Comparison of ENCODE assay signal across 8 cellular contexts in genomic region chr22:41621911-41622179, GRCh38. TPM values are rescaled to one million over a fixed set of nuclear protein-coding genes. Genes with fewer than 3 reads are reported as not detected.
DNase-seq lines count a peak whose midpoint lies in the region; ATAC-seq, FAIRE-seq and TF ChIP-seq lines count a peak whose summit lies in the region.

No MANE protein-coding gene starts in this region.

- BruUV-seq in HepG2 (replicated peaks; lab: Mats Ljungman, UMichigan), result no TSS peak

- H3K36me3 ChIP-seq in ascending aorta (peaks cover 30 to 37% of the 10 kb centered on the region in 2 donors), HepG2 (replicated peaks in 1 of 2; ENCODE audit: control insufficient read depth in 1 of 2, insufficient read depth in 2 of 2, low read length in 2 of 2) (peaks cover 1 to 20% of the 10 kb centered on the region in 2 experiments; a peak in 2 of 5 replicates), thoracic aorta (peaks cover 26% of the 10 kb centered on the region)

- TF ChIP-seq POLR2A in HepG2 (IDR thresholded peaks at IDR 0.05; ENCODE audit: insufficient read depth in 1 of 2, low read depth in 2 of 2, low read length in 2 of 2), result peak in 1 of 2 experiments; percentile 51; a peak in 2 of 4 replicates

- H4K20me1 ChIP-seq in HepG2 (ENCODE audit: insufficient read depth, low read length), result peaks cover 11% of the 10 kb centered on the region

- TF ChIP-seq EP300 in HepG2 (IDR thresholded peaks at IDR 0.05; ENCODE audit: low read depth in 2 of 2, low read length in 2 of 2) (no peak), HepG2 (CRISPR knock-in tag; IDR thresholded peaks at IDR 0.05; ENCODE audit: borderline replicate concordance) (no peak)

- H3K27me3 ChIP-seq in ascending aorta, result no peaks in the 10 kb centered on the region
- H3K27me3 ChIP-seq in HepG2 (ENCODE audit: control insufficient read depth in 1 of 2, insufficient read depth in 2 of 2, low read length in 2 of 2), result no peaks in the 10 kb centered on the region; a peak in 1 of 5 replicates
- H3K27me3 ChIP-seq in thoracic aorta (replicated peaks; ENCODE audit: insufficient read depth), result no peaks in the 10 kb centered on the region

- H3K4me2 ChIP-seq in HepG2 (ENCODE audit: low read depth, low read length), result peak overlapping the region; percentile 94

- H3K9me3 ChIP-seq in ascending aorta, result no peaks in the 10 kb centered on the region
- no peaks in the 10 kb centered on the region for H3K9me3 ChIP-seq in HepG2 (ENCODE audit: low read length)
- no peaks in the 10 kb centered on the region for H3K9me3 ChIP-seq in thoracic aorta

- DNase-seq in activated CD4-positive, alpha-beta T cell treated with anti-CD3 and anti-CD28 coated beads, Interleukin-2, amount 10 ng/mL, durations not matched to agents 7 days and 5 days, result no peak
- DNase-seq in activated CD4-positive, alpha-beta T cell treated with anti-CD3 and anti-CD28 coated beads for 4 hours, result no peak
- DNase-seq in ascending aorta (ENCODE audit: low spot score in 2 of 2) (no peak), HepG2 (ENCODE audit: low spot score) (no peak), thoracic aorta (ENCODE audit: low spot score) (no peak), SKM-1 treated with dmso at 0.1 percent for 144 hours (lab: John Stamatoyannopoulos, UW; ENCODE audit: unreplicated experiment) (no peak), COLO668 (lab: John Stamatoyannopoulos, UW; ENCODE audit: unreplicated experiment) (no peak)

- in situ Hi-C loops in HepG2 (cut with HindIII; ENCODE audit: extremely low pct_ligation_motif_present, low pct_unique_long_range_greater_than_20kb), result no loop called here

- H2AFZ ChIP-seq in HepG2 (ENCODE audit: low read length), result no peak overlapping the region

- CTCF ChIA-PET in activated CD4-positive, alpha-beta T cell treated with anti-CD3 and anti-CD28 coated beads, Interleukin-2, amount 10 ng/mL, durations not matched to agents 7 days and 5 days (lab: Charles Lee), result interaction anchor here (0.6 kb wide), 1 partner anchor 82 kb away, joined by 3 read pairs; no protein-coding TSS in a partner anchor
- CTCF ChIA-PET in HepG2 (lab: Yijun Ruan, JAX; ENCODE audit: low intra/inter-chr PET ratio, low total read pairs), result no interaction called here

- no peak for TF ChIP-seq CTCF in ascending aorta (IDR thresholded peaks at IDR 0.05)
- no peak for TF ChIP-seq CTCF in HepG2 (CRISPR knock-in tag; IDR thresholded peaks at IDR 0.05)
- TF ChIP-seq CTCF in thoracic aorta (IDR thresholded peaks at IDR 0.05), result no peak

- no peak for ATAC-seq in HepG2
- no peak for ATAC-seq in thoracic aorta (ENCODE audit: insufficient number of reproducible peaks, low FRiP score, low read depth)
- ATAC-seq in HG02973 (IDR thresholded peaks at IDR 0.05; ENCODE audit: unreplicated experiment), result no peak

- H3K9ac ChIP-seq in HepG2 (ENCODE audit: insufficient read depth, low read depth, low read length), result peak overlapping the region; percentile 99

- H3K36me3 Mint-ChIP-seq in activated CD4-positive, alpha-beta T cell treated with anti-CD3 and anti-CD28 coated beads, Interleukin-2, amount 10 ng/mL, durations not matched to agents 7 days and 5 days (ENCODE audit: low read depth), result peaks cover 23% of the 10 kb centered on the region

- intact Hi-C loops in ascending aorta (cut with DNase I) (loop anchor here (1.0 to 5.0 kb wide), 3 partner anchors 33 to 765 kb away; partner anchors contain the start of genes PMM1, POLR3H, ST13 and XPNPEP3), HepG2 (cut with micrococcal nuclease; ENCODE audit: unreplicated experiment) (no loop called here)

- H3K4me1 Mint-ChIP-seq in activated CD4-positive, alpha-beta T cell treated with anti-CD3 and anti-CD28 coated beads, Interleukin-2, amount 10 ng/mL, durations not matched to agents 7 days and 5 days, result peaks cover 38% of the 10 kb centered on the region

- WGBS in HepG2 (ENCODE audit: low lambda C conversion rate), result under 1% methylated on average over 8 of the region's 8 CpGs

- H3K27me3 Mint-ChIP-seq in activated CD4-positive, alpha-beta T cell treated with anti-CD3 and anti-CD28 coated beads, Interleukin-2, amount 10 ng/mL, durations not matched to agents 7 days and 5 days, result no peaks in the 10 kb centered on the region

- POLR2A ChIA-PET in activated CD4-positive, alpha-beta T cell treated with anti-CD3 and anti-CD28 coated beads, Interleukin-2, amount 10 ng/mL, durations not matched to agents 7 days and 5 days (lab: Charles Lee), result interaction anchor here (0.6 to 1.2 kb wide), 2 partner anchors 43 to 46 kb away, joined by 3 read pairs; no protein-coding TSS in a partner anchor
- POLR2A ChIA-PET in HepG2 (lab: Yijun Ruan, JAX), result interaction anchor here (0.6 to 5.2 kb wide), 20 partner anchors 9 to 211 kb away, joined by 3 to 78 read pairs (median 6); partner anchors contain the start of genes CSDC2, PMM1 and SREBF2

- peak overlapping the region; percentile 95 to 96 for H3K27ac ChIP-seq in ascending aorta
- H3K27ac ChIP-seq in HepG2 (ENCODE audit: extremely low read length, insufficient read depth, low read length), result peak overlapping the region; percentile 97
- peak overlapping the region; percentile 93 for H3K27ac ChIP-seq in thoracic aorta

- peak overlapping the region; percentile 97 for H3K4me3 Mint-ChIP-seq in activated CD4-positive, alpha-beta T cell treated with anti-CD3 and anti-CD28 coated beads, Interleukin-2, amount 10 ng/mL, durations not matched to agents 7 days and 5 days

- FAIRE-seq in HepG2 (lab: Jason Lieb, UNC), result peak; percentile 36

- no peaks in the 10 kb centered on the region for H3K9me3 Mint-ChIP-seq in activated CD4-positive, alpha-beta T cell treated with anti-CD3 and anti-CD28 coated beads, Interleukin-2, amount 10 ng/mL, durations not matched to agents 7 days and 5 days

- TF ChIP-seq RAD21 in HepG2 (CRISPR knock-in tag; IDR thresholded peaks at IDR 0.05), result no peak

- peaks cover 53% of the 10 kb centered on the region for H3K79me2 ChIP-seq in HepG2 (ENCODE audit: insufficient read depth, low read length)

- H3K27ac Mint-ChIP-seq in activated CD4-positive, alpha-beta T cell treated with anti-CD3 and anti-CD28 coated beads, Interleukin-2, amount 10 ng/mL, durations not matched to agents 7 days and 5 days, result peak overlapping the region; percentile 98

- H3K4me1 ChIP-seq in ascending aorta, result peaks cover 4 to 20% of the 10 kb centered on the region in 2 donors
- H3K4me1 ChIP-seq in HepG2 (ENCODE audit: insufficient read depth, low read length), result peaks cover 62% of the 10 kb centered on the region
- H3K4me1 ChIP-seq in thoracic aorta (ENCODE audit: control insufficient read depth in 1 of 2, low read depth in 2 of 2), result peaks cover 20% of the 10 kb centered on the region in 2 donors

- H3K4me3 ChIP-seq in ascending aorta (peak overlapping the region; percentile 86 to 91), HepG2 (replicated peaks in 1 of 3; ENCODE audit: insufficient read depth in 1 of 3, low read depth in 2 of 3, low read length in 3 of 3) (peak overlapping the region; percentile 78 to 94 (median 78)), thoracic aorta (peak overlapping the region; percentile 100)

RNA-seq across cellular contexts. Expression of gene XRCC6, which starts 0.8 kb away (rescaled TPM):
- 100 to 1,000 TPM; 283 TPM for total RNA-seq in activated CD4-positive, alpha-beta T cell treated with anti-CD3 and anti-CD28 coated beads, Interleukin-2, amount 10 ng/mL, durations not matched to agents 7 days and 5 days
- 89.7 TPM for total RNA-seq in ascending aorta
- total RNA-seq in HepG2 (2016; rRNA removed; fragmentation: Illumina TruSeq; extraction: Trizol), result 625 and 944 TPM in 2 replicates
- total RNA-seq in HepG2 (2016; cell fraction: cytosol; rRNA removed; fragmentation: Illumina TruSeq; extraction: Trizol; ENCODE audit: low read depth), result 53.4 and 61.8 TPM in 2 replicates
- total RNA-seq in HepG2 (2016; cell fraction: insoluble cytoplasmic fraction; rRNA removed; fragmentation: Illumina TruSeq; extraction: Trizol), result 635 and 912 TPM in 2 replicates
- 124 and 145 TPM in 2 replicates for total RNA-seq in HepG2 (2016; cell fraction: membrane; rRNA removed; fragmentation: Illumina TruSeq; extraction: Trizol)
- 234 and 241 TPM in 2 replicates for total RNA-seq in HepG2 (2016; cell fraction: nucleus; rRNA removed; fragmentation: Illumina TruSeq; extraction: Trizol)
- polyA plus RNA-seq in HepG2 (2011; rRNA removed), result 109 and 124 TPM in 2 replicates
- polyA plus RNA-seq in HepG2 (2011; cell fraction: cytosol; rRNA removed), result 106 and 126 TPM in 2 replicates
- 30.7 and 40.3 TPM in 2 replicates for polyA plus RNA-seq in HepG2 (2011; cell fraction: nucleus; rRNA removed)
- polyA plus RNA-seq in HepG2 (2012), result 246 and 411 TPM in 2 replicates
- polyA plus RNA-seq in HepG2 (2016; cell fraction: cytosol; fragmentation: Illumina TruSeq; extraction: Trizol; ENCODE audit: low read depth), result 34.4 and 42.4 TPM in 2 replicates
- polyA plus RNA-seq in HepG2 (2016; cell fraction: insoluble cytoplasmic fraction; fragmentation: Illumina TruSeq; extraction: Trizol; ENCODE audit: low read depth), result 671 and 701 TPM in 2 replicates
- polyA plus RNA-seq in HepG2 (2016; cell fraction: membrane; fragmentation: Illumina TruSeq; extraction: Trizol; ENCODE audit: low read depth), result 64.7 and 77.0 TPM in 2 replicates
- polyA plus RNA-seq in HepG2 (2016; cell fraction: nucleus; fragmentation: Illumina TruSeq; extraction: Trizol; ENCODE audit: insufficient read depth, low read depth), result 237 and 254 TPM in 2 replicates
- 102 and 167 TPM in 2 replicates for polyA minus RNA-seq in HepG2 (2011; rRNA and poly(A)+ RNA removed; ENCODE audit: low replicate concordance)
- polyA minus RNA-seq in HepG2 (2011; cell fraction: cytosol; rRNA and poly(A)+ RNA removed), result 71.6 and 76.1 TPM in 2 replicates
- 38.2 and 41.5 TPM in 2 replicates for polyA minus RNA-seq in HepG2 (2011; cell fraction: nucleus; rRNA and poly(A)+ RNA removed)
- total RNA-seq in thoracic aorta, result 100 to 1,000 TPM; 126 to 131 TPM

RNA-seq across cellular contexts. Expression of gene DESI1, which starts 1.0 kb away (rescaled TPM):
- 10 to 100 TPM; 30.8 to 32.5 TPM for total RNA-seq in activated CD4-positive, alpha-beta T cell treated with anti-CD3 and anti-CD28 coated beads, Interleukin-2, amount 10 ng/mL, durations not matched to agents 7 days and 5 days
- total RNA-seq in ascending aorta (28.4 TPM), HepG2 (2016; rRNA removed; fragmentation: Illumina TruSeq; extraction: Trizol) (19.3 and 21.6 TPM in 2 replicates), thoracic aorta (10 to 100 TPM; 21.9 to 22.9 TPM)
- 10.7 and 14.0 TPM in 2 replicates for total RNA-seq in HepG2 (2016; cell fraction: cytosol; rRNA removed; fragmentation: Illumina TruSeq; extraction: Trizol; ENCODE audit: low read depth)
- 18.7 and 21.0 TPM in 2 replicates for total RNA-seq in HepG2 (2016; cell fraction: insoluble cytoplasmic fraction; rRNA removed; fragmentation: Illumina TruSeq; extraction: Trizol)
- total RNA-seq in HepG2 (2016; cell fraction: membrane; rRNA removed; fragmentation: Illumina TruSeq; extraction: Trizol), result 20.4 and 22.8 TPM in 2 replicates
- 19.0 and 20.5 TPM in 2 replicates for total RNA-seq in HepG2 (2016; cell fraction: nucleus; rRNA removed; fragmentation: Illumina TruSeq; extraction: Trizol)
- 29.2 and 34.2 TPM in 2 replicates for polyA plus RNA-seq in HepG2 (2011; rRNA removed)
- polyA plus RNA-seq in HepG2 (2011; cell fraction: cytosol; rRNA removed), result 20.1 and 22.1 TPM in 2 replicates
- polyA plus RNA-seq in HepG2 (2011; cell fraction: nucleus; rRNA removed), result 41.4 and 55.5 TPM in 2 replicates
- 17.3 and 22.8 TPM in 2 replicates for polyA plus RNA-seq in HepG2 (2012)
- 20.0 and 28.7 TPM in 2 replicates for polyA plus RNA-seq in HepG2 (2016; cell fraction: cytosol; fragmentation: Illumina TruSeq; extraction: Trizol; ENCODE audit: low read depth)
- polyA plus RNA-seq in HepG2 (2016; cell fraction: insoluble cytoplasmic fraction; fragmentation: Illumina TruSeq; extraction: Trizol; ENCODE audit: low read depth), result 23.9 and 26.6 TPM in 2 replicates
- polyA plus RNA-seq in HepG2 (2016; cell fraction: membrane; fragmentation: Illumina TruSeq; extraction: Trizol; ENCODE audit: low read depth), result 30.2 and 33.5 TPM in 2 replicates
- 57.4 and 61.7 TPM in 2 replicates for polyA plus RNA-seq in HepG2 (2016; cell fraction: nucleus; fragmentation: Illumina TruSeq; extraction: Trizol; ENCODE audit: insufficient read depth, low read depth)
- polyA minus RNA-seq in HepG2 (2011; rRNA and poly(A)+ RNA removed; ENCODE audit: low replicate concordance), result 47.2 and 80.3 TPM in 2 replicates
- polyA minus RNA-seq in HepG2 (2011; cell fraction: cytosol; rRNA and poly(A)+ RNA removed), result 15.8 TPM in 2 replicates
- polyA minus RNA-seq in HepG2 (2011; cell fraction: nucleus; rRNA and poly(A)+ RNA removed), result 24.3 and 36.3 TPM in 2 replicates

RNA-seq across cellular contexts. Expression of gene PMM1, which starts 32.2 kb away (rescaled TPM):
- total RNA-seq in activated CD4-positive, alpha-beta T cell treated with anti-CD3 and anti-CD28 coated beads, Interleukin-2, amount 10 ng/mL, durations not matched to agents 7 days and 5 days, result 10 to 100 TPM; 33.7 to 39.7 TPM
- total RNA-seq in ascending aorta, result 12.5 TPM
- total RNA-seq in HepG2 (2016; rRNA removed; fragmentation: Illumina TruSeq; extraction: Trizol), result 17.8 and 23.0 TPM in 2 replicates
- total RNA-seq in HepG2 (2016; cell fraction: cytosol; rRNA removed; fragmentation: Illumina TruSeq; extraction: Trizol; ENCODE audit: low read depth), result 9.2 and 11.2 TPM in 2 replicates
- total RNA-seq in HepG2 (2016; cell fraction: insoluble cytoplasmic fraction; rRNA removed; fragmentation: Illumina TruSeq; extraction: Trizol), result 18.6 and 19.0 TPM in 2 replicates
- 17.5 and 18.7 TPM in 2 replicates for total RNA-seq in HepG2 (2016; cell fraction: membrane; rRNA removed; fragmentation: Illumina TruSeq; extraction: Trizol)
- total RNA-seq in HepG2 (2016; cell fraction: nucleus; rRNA removed; fragmentation: Illumina TruSeq; extraction: Trizol), result 16.8 and 18.6 TPM in 2 replicates
- polyA plus RNA-seq in HepG2 (2011; rRNA removed), result 95.6 and 100 TPM in 2 replicates
- polyA plus RNA-seq in HepG2 (2011; cell fraction: cytosol; rRNA removed), result 119 and 132 TPM in 2 replicates
- 140 and 147 TPM in 2 replicates for polyA plus RNA-seq in HepG2 (2011; cell fraction: nucleus; rRNA removed)
- 63.2 and 90.3 TPM in 2 replicates for polyA plus RNA-seq in HepG2 (2012)
- polyA plus RNA-seq in HepG2 (2016; cell fraction: cytosol; fragmentation: Illumina TruSeq; extraction: Trizol; ENCODE audit: low read depth), result 21.5 and 21.9 TPM in 2 replicates
- polyA plus RNA-seq in HepG2 (2016; cell fraction: insoluble cytoplasmic fraction; fragmentation: Illumina TruSeq; extraction: Trizol; ENCODE audit: low read depth), result 35.6 and 42.4 TPM in 2 replicates
- polyA plus RNA-seq in HepG2 (2016; cell fraction: membrane; fragmentation: Illumina TruSeq; extraction: Trizol; ENCODE audit: low read depth), result 24.2 and 24.7 TPM in 2 replicates
- 46.6 and 53.0 TPM in 2 replicates for polyA plus RNA-seq in HepG2 (2016; cell fraction: nucleus; fragmentation: Illumina TruSeq; extraction: Trizol; ENCODE audit: insufficient read depth, low read depth)
- 13.2 and 78.6 TPM in 2 replicates for polyA minus RNA-seq in HepG2 (2011; rRNA and poly(A)+ RNA removed; ENCODE audit: low replicate concordance)
- 35.6 and 37.7 TPM in 2 replicates for polyA minus RNA-seq in HepG2 (2011; cell fraction: cytosol; rRNA and poly(A)+ RNA removed)
- polyA minus RNA-seq in HepG2 (2011; cell fraction: nucleus; rRNA and poly(A)+ RNA removed), result 26.9 and 27.8 TPM in 2 replicates
- total RNA-seq in thoracic aorta, result 10 to 100 TPM; 24.9 to 25.3 TPM
